In genomic region chr17:47323382-47324223, GRCh38 we compare ENCODE assay signal across 1 cellular context.
TF ChIP-seq lines count a peak whose summit lies in the region.

TSS of gene EFCAB13 (plus strand) at chr17:47323955. CDS start at chr17:47328354, 4,399 bp downstream.

TF ChIP-seq in HCT116, 20 proteins besides CTCF, POLR2A, EP300 and RAD21 (continued from another document):
- no peak for TF ChIP-seq REST (IDR thresholded peaks at IDR 0.05; ENCODE audit: low read depth)
- no peak for TF ChIP-seq MAX (IDR thresholded peaks at IDR 0.05)
- TF ChIP-seq EZH2phosphoT487 (IDR thresholded peaks at IDR 0.05; ENCODE audit: borderline replicate concordance) = no peak
